ENCODE assay signal across 1 cellular context in genomic region chr16:592518-593306, GRCh38.
TF ChIP-seq lines count a peak whose summit lies in the region.

No MANE protein-coding gene starts in this region.

TF ChIP-seq in HepG2, 621 proteins besides CTCF, POLR2A, EP300 and RAD21 (continued from another document and continues in another):
- TF ChIP-seq, protein P1, sequence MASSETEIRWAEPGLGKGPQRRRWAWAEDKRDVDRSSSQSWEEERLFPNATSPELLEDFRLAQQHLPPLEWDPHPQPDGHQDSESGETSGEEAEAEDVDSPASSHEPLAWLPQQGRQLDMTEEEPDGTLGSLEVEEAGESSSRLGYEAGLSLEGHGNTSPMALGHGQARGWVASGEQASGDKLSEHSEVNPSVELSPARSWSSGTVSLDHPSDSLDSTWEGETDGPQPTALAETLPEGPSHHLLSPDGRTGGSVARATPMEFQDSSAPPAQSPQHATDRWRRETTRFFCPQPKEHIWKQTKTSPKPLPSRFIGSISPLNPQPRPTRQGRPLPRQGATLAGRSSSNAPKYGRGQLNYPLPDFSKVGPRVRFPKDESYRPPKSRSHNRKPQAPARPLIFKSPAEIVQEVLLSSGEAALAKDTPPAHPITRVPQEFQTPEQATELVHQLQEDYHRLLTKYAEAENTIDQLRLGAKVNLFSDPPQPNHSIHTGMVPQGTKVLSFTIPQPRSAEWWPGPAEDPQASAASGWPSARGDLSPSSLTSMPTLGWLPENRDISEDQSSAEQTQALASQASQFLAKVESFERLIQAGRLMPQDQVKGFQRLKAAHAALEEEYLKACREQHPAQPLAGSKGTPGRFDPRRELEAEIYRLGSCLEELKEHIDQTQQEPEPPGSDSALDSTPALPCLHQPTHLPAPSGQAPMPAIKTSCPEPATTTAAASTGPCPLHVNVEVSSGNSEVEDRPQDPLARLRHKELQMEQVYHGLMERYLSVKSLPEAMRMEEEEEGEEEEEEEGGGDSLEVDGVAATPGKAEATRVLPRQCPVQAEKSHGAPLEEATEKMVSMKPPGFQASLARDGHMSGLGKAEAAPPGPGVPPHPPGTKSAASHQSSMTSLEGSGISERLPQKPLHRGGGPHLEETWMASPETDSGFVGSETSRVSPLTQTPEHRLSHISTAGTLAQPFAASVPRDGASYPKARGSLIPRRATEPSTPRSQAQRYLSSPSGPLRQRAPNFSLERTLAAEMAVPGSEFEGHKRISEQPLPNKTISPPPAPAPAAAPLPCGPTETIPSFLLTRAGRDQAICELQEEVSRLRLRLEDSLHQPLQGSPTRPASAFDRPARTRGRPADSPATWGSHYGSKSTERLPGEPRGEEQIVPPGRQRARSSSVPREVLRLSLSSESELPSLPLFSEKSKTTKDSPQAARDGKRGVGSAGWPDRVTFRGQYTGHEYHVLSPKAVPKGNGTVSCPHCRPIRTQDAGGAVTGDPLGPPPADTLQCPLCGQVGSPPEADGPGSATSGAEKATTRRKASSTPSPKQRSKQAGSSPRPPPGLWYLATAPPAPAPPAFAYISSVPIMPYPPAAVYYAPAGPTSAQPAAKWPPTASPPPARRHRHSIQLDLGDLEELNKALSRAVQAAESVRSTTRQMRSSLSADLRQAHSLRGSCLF (CRISPR knock-in tag; IDR thresholded peaks at IDR 0.05; ENCODE audit: borderline replicate concordance), result no peak
- TF ChIP-seq FOXA1 (IDR thresholded peaks at IDR 0.05) (no peak), FOXA1 (CRISPR knock-in tag; IDR thresholded peaks at IDR 0.05) (no peak), ZNF703 (CRISPR knock-in tag; IDR thresholded peaks at IDR 0.05; ENCODE audit: borderline replicate concordance) (no peak), MXD4 (CRISPR knock-in tag; IDR thresholded peaks at IDR 0.05) (peak; percentile 46; the same call in 1 of the 2 replicates), PHB2 (IDR thresholded peaks at IDR 0.05; ENCODE audit: partially characterized antibody) (no peak), MTA1 (CRISPR knock-in tag; IDR thresholded peaks at IDR 0.05; ENCODE audit: borderline replicate concordance) (no peak), MYNN (CRISPR knock-in tag; IDR thresholded peaks at IDR 0.05; ENCODE audit: low read depth) (peak; percentile 92; the same call in 1 of the 2 replicates), HDAC2 (CRISPR knock-in tag; IDR thresholded peaks at IDR 0.05) (0 out of 2 replicates have a peak, but pooled peaks have one; percentile 20), ELF1 (CRISPR knock-in tag; IDR thresholded peaks at IDR 0.05) (no peak; the same call in 1 of the 2 replicates), SP2 (CRISPR knock-in tag; IDR thresholded peaks at IDR 0.05) (no peak), EED (CRISPR knock-in tag; IDR thresholded peaks at IDR 0.05) (no peak), ZSCAN25 (CRISPR knock-in tag; IDR thresholded peaks at IDR 0.05) (no peak), KDM6A (CRISPR knock-in tag; IDR thresholded peaks at IDR 0.05; ENCODE audit: low read depth) (no peak), SIX1 (CRISPR knock-in tag; IDR thresholded peaks at IDR 0.05; ENCODE audit: borderline replicate concordance) (no peak), ZNF552 (CRISPR knock-in tag; IDR thresholded peaks at IDR 0.05; ENCODE audit: borderline replicate concordance) (no peak), AHR (CRISPR knock-in tag; IDR thresholded peaks at IDR 0.05) (no peak), CSRNP1 (CRISPR knock-in tag; IDR thresholded peaks at IDR 0.05) (0 out of 2 replicates have a peak, but pooled peaks have one; percentile 31), ZNF34 (CRISPR knock-in tag; IDR thresholded peaks at IDR 0.05; ENCODE audit: borderline replicate concordance) (no peak), ARNTL (CRISPR knock-in tag; IDR thresholded peaks at IDR 0.05) (no peak), REXO4 (CRISPR knock-in tag; IDR thresholded peaks at IDR 0.05; ENCODE audit: borderline replicate concordance) (peak; percentile 72; the same call in 1 of the 2 replicates), SNAI1 (CRISPR knock-in tag; IDR thresholded peaks at IDR 0.05; ENCODE audit: borderline replicate concordance) (no peak), ZNF484 (CRISPR knock-in tag; IDR thresholded peaks at IDR 0.05; ENCODE audit: borderline replicate concordance, low read depth) (no peak), NFIC (IDR thresholded peaks at IDR 0.05; ENCODE audit: low read length) (no peak), SMYD3 (CRISPR knock-in tag; IDR thresholded peaks at IDR 0.05) (no peak), MTF2 (CRISPR knock-in tag; IDR thresholded peaks at IDR 0.05; ENCODE audit: borderline replicate concordance) (no peak), DPF2 (CRISPR knock-in tag; IDR thresholded peaks at IDR 0.05; ENCODE audit: borderline replicate concordance, low read depth) (no peak), TCF12 (IDR thresholded peaks at IDR 0.05) (no peak), TCF12 (CRISPR knock-in tag; IDR thresholded peaks at IDR 0.05) (no peak), FOXC1 (CRISPR knock-in tag; IDR thresholded peaks at IDR 0.05; ENCODE audit: borderline replicate concordance) (peak; percentile 80), NFATC3 (CRISPR knock-in tag; IDR thresholded peaks at IDR 0.05) (no peak), PAWR (CRISPR knock-in tag; IDR thresholded peaks at IDR 0.05; ENCODE audit: borderline replicate concordance) (no peak), ZNF564 (CRISPR knock-in tag; IDR thresholded peaks at IDR 0.05) (no peak), ZNF674 (CRISPR knock-in tag; IDR thresholded peaks at IDR 0.05; ENCODE audit: low read depth) (no peak), MEF2D (CRISPR knock-in tag; IDR thresholded peaks at IDR 0.05) (no peak), ZNF205 (CRISPR knock-in tag; IDR thresholded peaks at IDR 0.05) (peak; percentile 37; the same call in 1 of the 2 replicates), ZNF567 (CRISPR knock-in tag; IDR thresholded peaks at IDR 0.05; ENCODE audit: borderline replicate concordance) (no peak), SNAPC5 (CRISPR knock-in tag; IDR thresholded peaks at IDR 0.05; ENCODE audit: borderline replicate concordance) (no peak), GFI1 (CRISPR knock-in tag; IDR thresholded peaks at IDR 0.05; ENCODE audit: borderline replicate concordance) (no peak), SOX13 (IDR thresholded peaks at IDR 0.05) (no peak), SOX13 (CRISPR knock-in tag; conservative IDR thresholded peaks at IDR 0.05 in 1 of 2, IDR thresholded peaks at IDR 0.05 in 1 of 2) (no peak), ZNF33B (CRISPR knock-in tag; IDR thresholded peaks at IDR 0.05) (0 out of 2 replicates have a peak, but pooled peaks have one; percentile 52), ZBTB38 (CRISPR knock-in tag; IDR thresholded peaks at IDR 0.05) (peak; percentile 29; the same call in 1 of the 2 replicates), SRSF1 (optimal IDR thresholded peaks at IDR 0.05; ENCODE audit: low read depth, low read length) (no peak), PRMT3 (CRISPR knock-in tag; IDR thresholded peaks at IDR 0.05; ENCODE audit: borderline replicate concordance, low read depth) (no peak), HNRNPUL1 (IDR thresholded peaks at IDR 0.05; ENCODE audit: low read depth, low read length) (no peak), ZSCAN30 (CRISPR knock-in tag; IDR thresholded peaks at IDR 0.05) (no peak), ZNF556 (CRISPR knock-in tag; IDR thresholded peaks at IDR 0.05; ENCODE audit: borderline replicate concordance) (no peak), NONO (IDR thresholded peaks at IDR 0.05) (no peak), NONO (CRISPR knock-in tag; conservative IDR thresholded peaks at IDR 0.05) (no peak), CCDC6 (CRISPR knock-in tag; IDR thresholded peaks at IDR 0.05) (no peak), XRCC5 (optimal IDR thresholded peaks at IDR 0.05; ENCODE audit: low read length) (no peak), NFYC (CRISPR knock-in tag; IDR thresholded peaks at IDR 0.05) (no peak), ZNF670 (CRISPR knock-in tag; IDR thresholded peaks at IDR 0.05; ENCODE audit: borderline replicate concordance) (no peak), RXRB (CRISPR knock-in tag; IDR thresholded peaks at IDR 0.05; ENCODE audit: borderline replicate concordance) (no peak), ZNF3 (CRISPR knock-in tag; IDR thresholded peaks at IDR 0.05) (no peak), SMC3 (IDR thresholded peaks at IDR 0.05; ENCODE audit: low read length) (peak; percentile 8; the same call in 1 of the 2 replicates), ONECUT2 (CRISPR knock-in tag; IDR thresholded peaks at IDR 0.05) (no peak)
- TF ChIP-seq, protein P2, sequence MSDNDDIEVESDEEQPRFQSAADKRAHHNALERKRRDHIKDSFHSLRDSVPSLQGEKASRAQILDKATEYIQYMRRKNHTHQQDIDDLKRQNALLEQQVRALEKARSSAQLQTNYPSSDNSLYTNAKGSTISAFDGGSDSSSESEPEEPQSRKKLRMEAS (IDR thresholded peaks at IDR 0.05), result peak; percentile 93
- TF ChIP-seq, protein P3, sequence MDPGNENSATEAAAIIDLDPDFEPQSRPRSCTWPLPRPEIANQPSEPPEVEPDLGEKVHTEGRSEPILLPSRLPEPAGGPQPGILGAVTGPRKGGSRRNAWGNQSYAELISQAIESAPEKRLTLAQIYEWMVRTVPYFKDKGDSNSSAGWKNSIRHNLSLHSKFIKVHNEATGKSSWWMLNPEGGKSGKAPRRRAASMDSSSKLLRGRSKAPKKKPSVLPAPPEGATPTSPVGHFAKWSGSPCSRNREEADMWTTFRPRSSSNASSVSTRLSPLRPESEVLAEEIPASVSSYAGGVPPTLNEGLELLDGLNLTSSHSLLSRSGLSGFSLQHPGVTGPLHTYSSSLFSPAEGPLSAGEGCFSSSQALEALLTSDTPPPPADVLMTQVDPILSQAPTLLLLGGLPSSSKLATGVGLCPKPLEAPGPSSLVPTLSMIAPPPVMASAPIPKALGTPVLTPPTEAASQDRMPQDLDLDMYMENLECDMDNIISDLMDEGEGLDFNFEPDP (CRISPR knock-in tag; conservative IDR thresholded peaks at IDR 0.05), result no peak
- TF ChIP-seq, protein P4, sequence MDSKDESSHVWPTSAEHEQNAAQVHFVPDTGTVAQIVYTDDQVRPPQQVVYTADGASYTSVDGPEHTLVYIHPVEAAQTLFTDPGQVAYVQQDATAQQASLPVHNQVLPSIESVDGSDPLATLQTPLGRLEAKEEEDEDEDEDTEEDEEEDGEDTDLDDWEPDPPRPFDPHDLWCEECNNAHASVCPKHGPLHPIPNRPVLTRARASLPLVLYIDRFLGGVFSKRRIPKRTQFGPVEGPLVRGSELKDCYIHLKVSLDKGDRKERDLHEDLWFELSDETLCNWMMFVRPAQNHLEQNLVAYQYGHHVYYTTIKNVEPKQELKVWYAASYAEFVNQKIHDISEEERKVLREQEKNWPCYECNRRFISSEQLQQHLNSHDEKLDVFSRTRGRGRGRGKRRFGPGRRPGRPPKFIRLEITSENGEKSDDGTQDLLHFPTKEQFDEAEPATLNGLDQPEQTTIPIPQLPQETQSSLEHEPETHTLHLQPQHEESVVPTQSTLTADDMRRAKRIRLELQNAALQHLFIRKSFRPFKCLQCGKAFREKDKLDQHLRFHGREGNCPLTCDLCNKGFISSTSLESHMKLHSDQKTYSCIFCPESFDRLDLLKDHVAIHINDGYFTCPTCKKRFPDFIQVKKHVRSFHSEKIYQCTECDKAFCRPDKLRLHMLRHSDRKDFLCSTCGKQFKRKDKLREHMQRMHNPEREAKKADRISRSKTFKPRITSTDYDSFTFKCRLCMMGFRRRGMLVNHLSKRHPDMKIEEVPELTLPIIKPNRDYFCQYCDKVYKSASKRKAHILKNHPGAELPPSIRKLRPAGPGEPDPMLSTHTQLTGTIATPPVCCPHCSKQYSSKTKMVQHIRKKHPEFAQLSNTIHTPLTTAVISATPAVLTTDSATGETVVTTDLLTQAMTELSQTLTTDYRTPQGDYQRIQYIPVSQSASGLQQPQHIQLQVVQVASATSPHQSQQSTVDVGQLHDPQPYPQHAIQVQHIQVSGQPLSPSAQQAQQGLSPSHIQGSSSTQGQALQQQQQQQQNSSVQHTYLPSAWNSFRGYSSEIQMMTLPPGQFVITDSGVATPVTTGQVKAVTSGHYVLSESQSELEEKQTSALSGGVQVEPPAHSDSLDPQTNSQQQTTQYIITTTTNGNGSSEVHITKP (CRISPR knock-in tag; IDR thresholded peaks at IDR 0.05; ENCODE audit: low read depth), result no peak
- TF ChIP-seq, protein P5, sequence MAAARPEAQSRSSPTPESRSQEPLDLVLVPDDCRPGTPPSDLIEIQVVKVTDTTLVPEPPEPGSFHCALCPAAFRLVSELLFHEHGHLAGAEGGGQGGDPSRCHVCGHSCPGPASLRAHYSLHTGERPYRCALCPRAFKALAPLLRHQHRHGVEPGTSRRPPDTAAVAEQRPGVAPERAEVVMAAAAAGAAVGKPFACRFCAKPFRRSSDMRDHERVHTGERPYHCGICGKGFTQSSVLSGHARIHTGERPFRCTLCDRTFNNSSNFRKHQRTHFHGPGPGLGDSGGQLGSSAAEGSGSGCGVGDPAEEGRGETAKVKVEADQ (CRISPR knock-in tag; IDR thresholded peaks at IDR 0.05; ENCODE audit: borderline replicate concordance), result 0 out of 2 replicates have a peak, but pooled peaks have one; percentile 26
- TF ChIP-seq, protein P6, sequence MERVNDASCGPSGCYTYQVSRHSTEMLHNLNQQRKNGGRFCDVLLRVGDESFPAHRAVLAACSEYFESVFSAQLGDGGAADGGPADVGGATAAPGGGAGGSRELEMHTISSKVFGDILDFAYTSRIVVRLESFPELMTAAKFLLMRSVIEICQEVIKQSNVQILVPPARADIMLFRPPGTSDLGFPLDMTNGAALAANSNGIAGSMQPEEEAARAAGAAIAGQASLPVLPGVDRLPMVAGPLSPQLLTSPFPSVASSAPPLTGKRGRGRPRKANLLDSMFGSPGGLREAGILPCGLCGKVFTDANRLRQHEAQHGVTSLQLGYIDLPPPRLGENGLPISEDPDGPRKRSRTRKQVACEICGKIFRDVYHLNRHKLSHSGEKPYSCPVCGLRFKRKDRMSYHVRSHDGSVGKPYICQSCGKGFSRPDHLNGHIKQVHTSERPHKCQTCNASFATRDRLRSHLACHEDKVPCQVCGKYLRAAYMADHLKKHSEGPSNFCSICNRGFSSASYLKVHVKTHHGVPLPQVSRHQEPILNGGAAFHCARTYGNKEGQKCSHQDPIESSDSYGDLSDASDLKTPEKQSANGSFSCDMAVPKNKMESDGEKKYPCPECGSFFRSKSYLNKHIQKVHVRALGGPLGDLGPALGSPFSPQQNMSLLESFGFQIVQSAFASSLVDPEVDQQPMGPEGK (CRISPR knock-in tag; IDR thresholded peaks at IDR 0.05), result no peak
